8 cellular contexts compared by ENCODE assay signal in the genomic region with DNA sequence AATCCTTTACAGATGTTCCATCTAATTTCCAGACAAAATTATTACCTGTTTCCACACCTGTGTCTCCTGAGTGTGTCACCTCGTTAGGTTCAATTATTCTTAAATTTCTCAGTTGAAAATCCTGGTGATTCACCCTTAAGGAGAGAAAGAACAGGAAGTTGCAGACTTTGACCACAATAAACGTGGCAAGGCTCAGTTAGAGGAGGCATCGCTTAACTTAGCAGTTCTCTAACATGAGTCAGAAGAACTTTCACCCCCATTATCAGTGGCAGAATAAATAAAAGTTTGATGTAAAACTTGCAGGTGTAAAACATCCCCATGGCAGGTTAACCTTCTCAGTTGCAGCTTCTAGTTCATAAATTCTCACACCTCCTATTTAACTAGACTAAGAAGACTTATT. TPM values are rescaled to one million over a fixed set of nuclear protein-coding genes. Genes with fewer than 3 reads are reported as not detected.
DNase-seq lines count a peak whose midpoint lies in the region; ATAC-seq and TF ChIP-seq lines count a peak whose summit lies in the region.

No MANE protein-coding gene starts in this region.

- ATAC-seq in DND-41 (ENCODE audit: insufficient read depth, low read depth) (peak; percentile 96), HG03064 (IDR thresholded peaks at IDR 0.05; ENCODE audit: low read depth, unreplicated experiment) (peak; percentile 33), HG02571 (IDR thresholded peaks at IDR 0.05; ENCODE audit: unreplicated experiment) (no peak)

- 21% methylated on average over 3 of the region's 3 CpGs for WGBS in smooth muscle cell (ENCODE audit: low lambda C conversion rate)

- 0 out of 2 replicates have a peak, but pooled peaks cover 3% of the 10 kb centered on the region for H4K20me1 ChIP-seq in DND-41 (ENCODE audit: insufficient read depth, low read length)
- peaks cover 77% of the 10 kb centered on the region for H4K20me1 ChIP-seq in smooth muscle cell (ENCODE audit: low read depth)

- DNase-seq in DND-41 (peak; percentile 51), SW480 (ENCODE audit: low spot score) (peak; percentile 54), smooth muscle cell (lab: John Stamatoyannopoulos, UW; ENCODE audit: unreplicated experiment) (no peak), globus pallidus (ENCODE audit: low spot score) (no peak), NCI-H187 (lab: John Stamatoyannopoulos, UW) (no peak)
- DNase-seq in effector CD4-positive, alpha-beta T cell = peak; percentile 28

- H3K27me3 ChIP-seq in DND-41 (ENCODE audit: insufficient read depth, low read length, poor library complexity) (no peaks in the 10 kb centered on the region), smooth muscle cell (ENCODE audit: low read depth) (no peaks in the 10 kb centered on the region)

- H3K9ac ChIP-seq in DND-41 (ENCODE audit: low read depth, low read length) (no peak overlapping the region), smooth muscle cell (ENCODE audit: low read depth) (no peak overlapping the region)

- H3K9me3 ChIP-seq in DND-41 (ENCODE audit: insufficient read depth, low read length, severe bottlenecking) (no peaks in the 10 kb centered on the region), smooth muscle cell (replicated peaks; ENCODE audit: low read depth) (no peaks in the 10 kb centered on the region)

- H3K4me2 ChIP-seq in DND-41 (ENCODE audit: insufficient read depth, low read length) = no peak overlapping the region
- peak overlapping the region; percentile 35 for H3K4me2 ChIP-seq in smooth muscle cell

- H3K79me2 ChIP-seq in DND-41 (ENCODE audit: insufficient read depth, low read length) (peaks cover 46% of the 10 kb centered on the region), smooth muscle cell (ENCODE audit: low read depth) (peaks cover 64% of the 10 kb centered on the region)

- H3K27ac ChIP-seq in DND-41 (ENCODE audit: low read length) (peak overlapping the region; percentile 45; the same call in 1 of the 2 replicates), smooth muscle cell (ENCODE audit: low read depth) (peak overlapping the region; percentile 41)

- no peak overlapping the region for H2AFZ ChIP-seq in DND-41 (ENCODE audit: low read depth, low read length)
- no peak overlapping the region for H2AFZ ChIP-seq in smooth muscle cell (ENCODE audit: low read depth)

- peaks cover 36% of the 10 kb centered on the region for H3K4me1 ChIP-seq in DND-41 (ENCODE audit: insufficient read depth, low read length)
- peaks cover 15% of the 10 kb centered on the region for H3K4me1 ChIP-seq in smooth muscle cell (ENCODE audit: low read depth)

- H3K4me3 ChIP-seq in DND-41 (ENCODE audit: low read depth in 1 of 2, low read length in 2 of 2) (no peak overlapping the region), smooth muscle cell (no peak overlapping the region)

- no peak for TF ChIP-seq CTCF in DND-41 (IDR thresholded peaks at IDR 0.05; ENCODE audit: borderline replicate concordance, extremely low read depth, low read length, poor library complexity, severe bottlenecking)
- TF ChIP-seq CTCF in smooth muscle cell (IDR thresholded peaks at IDR 0.05; ENCODE audit: borderline replicate concordance, insufficient read depth, poor library complexity, severe bottlenecking) = no peak

- peaks cover 7% of the 10 kb centered on the region for H3F3A ChIP-seq in smooth muscle cell (ENCODE audit: low read depth)

- H3K36me3 ChIP-seq in DND-41 (ENCODE audit: insufficient read depth, low read length) (peaks cover 25% of the 10 kb centered on the region), smooth muscle cell (ENCODE audit: low read depth) (no peaks in the 10 kb centered on the region)

RNA-seq across cellular contexts. Expression of gene XPNPEP1, which starts 8.3 kb away (rescaled TPM):
- 115 and 147 TPM in 2 replicates for total RNA-seq in smooth muscle cell
- polyA plus RNA-seq in smooth muscle cell = 63.0 and 64.3 TPM in 2 replicates

Comparison
In these comparisons a context has a peak if more than half of its experiments do, and no peak if none do; other contexts are left out.
1. DNase-seq: peak in DND-41 (single experiment), SW480 (single experiment) and effector CD4-positive, alpha-beta T cell (single experiment); none in smooth muscle cell (single experiment), globus pallidus (single experiment) and NCI-H187 (0 of 2).